ENCODE assay signal across 1 cellular context in the genomic region with DNA sequence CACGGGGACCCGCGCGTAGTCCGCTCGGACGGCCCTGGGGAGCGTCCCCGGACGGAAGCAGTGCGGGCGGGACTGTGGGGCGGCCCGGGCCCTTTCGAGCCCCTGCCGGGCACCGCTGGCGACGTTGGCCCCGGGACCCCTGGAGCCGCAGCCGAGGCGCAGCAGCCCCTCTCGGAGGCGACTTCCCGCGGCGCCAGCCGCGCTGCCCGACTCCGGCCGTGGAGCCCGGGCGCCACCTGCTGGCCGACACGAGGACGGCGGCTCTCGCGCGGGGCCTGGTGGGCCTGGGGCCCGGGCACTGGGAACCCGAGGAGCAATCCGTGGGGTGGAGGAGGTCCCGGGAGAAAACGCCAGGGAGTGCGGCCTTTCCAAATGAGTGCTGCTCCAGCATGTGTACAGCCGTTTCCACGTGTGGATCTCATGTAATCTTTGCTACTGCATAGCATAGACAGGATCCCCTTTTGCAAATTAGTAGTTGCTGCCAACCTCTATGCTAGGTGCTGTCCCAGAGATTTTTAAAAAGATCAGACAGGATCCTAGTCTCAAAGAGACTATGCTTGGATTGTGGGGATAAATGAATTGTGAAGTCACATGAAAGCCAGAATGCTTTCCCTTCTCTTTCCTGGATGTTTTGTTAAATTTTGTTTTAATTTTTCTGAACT.
TF ChIP-seq lines count a peak whose summit lies in the region.

No MANE protein-coding gene starts in this region.

TF ChIP-seq in HepG2, 621 proteins besides CTCF, POLR2A, EP300 and RAD21 (continued from another document):
- TF ChIP-seq, protein P1, sequence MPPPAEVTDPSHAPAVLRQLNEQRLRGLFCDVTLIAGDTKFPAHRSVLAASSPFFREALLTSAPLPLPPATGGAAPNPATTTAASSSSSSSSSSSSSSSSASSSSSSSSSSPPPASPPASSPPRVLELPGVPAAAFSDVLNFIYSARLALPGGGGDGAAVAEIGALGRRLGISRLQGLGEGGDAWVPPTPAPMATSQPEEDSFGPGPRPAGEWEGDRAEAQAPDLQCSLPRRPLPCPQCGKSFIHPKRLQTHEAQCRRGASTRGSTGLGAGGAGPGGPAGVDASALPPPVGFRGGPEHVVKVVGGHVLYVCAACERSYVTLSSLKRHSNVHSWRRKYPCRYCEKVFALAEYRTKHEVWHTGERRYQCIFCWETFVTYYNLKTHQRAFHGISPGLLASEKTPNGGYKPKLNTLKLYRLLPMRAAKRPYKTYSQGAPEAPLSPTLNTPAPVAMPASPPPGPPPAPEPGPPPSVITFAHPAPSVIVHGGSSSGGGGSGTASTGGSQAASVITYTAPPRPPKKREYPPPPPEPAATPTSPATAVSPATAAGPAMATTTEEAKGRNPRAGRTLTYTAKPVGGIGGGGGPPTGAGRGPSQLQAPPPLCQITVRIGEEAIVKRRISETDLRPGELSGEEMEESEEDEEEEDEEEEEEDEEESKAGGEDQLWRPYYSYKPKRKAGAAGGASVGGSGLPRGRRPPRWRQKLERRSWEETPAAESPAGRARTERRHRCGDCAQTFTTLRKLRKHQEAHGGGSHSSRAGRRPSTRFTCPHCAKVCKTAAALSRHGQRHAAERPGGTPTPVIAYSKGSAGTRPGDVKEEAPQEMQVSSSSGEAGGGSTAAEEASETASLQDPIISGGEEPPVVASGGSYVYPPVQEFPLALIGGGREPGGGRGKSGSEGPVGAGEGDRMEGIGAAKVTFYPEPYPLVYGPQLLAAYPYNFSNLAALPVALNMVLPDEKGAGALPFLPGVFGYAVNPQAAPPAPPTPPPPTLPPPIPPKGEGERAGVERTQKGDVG (CRISPR knock-in tag; IDR thresholded peaks at IDR 0.05; ENCODE audit: borderline replicate concordance) = no peak
- TF ChIP-seq REXO4 (CRISPR knock-in tag; IDR thresholded peaks at IDR 0.05; ENCODE audit: borderline replicate concordance) (no peak; the same call in 1 of the 2 replicates), ZNF546 (CRISPR knock-in tag; conservative IDR thresholded peaks at IDR 0.05) (no peak; the same call in 1 of the 2 replicates), ZNF24 (IDR thresholded peaks at IDR 0.05) (no peak), MBD4 (IDR thresholded peaks at IDR 0.05; ENCODE audit: borderline replicate concordance, low read length) (no peak), RAD51 (IDR thresholded peaks at IDR 0.05; ENCODE audit: borderline replicate concordance) (no peak), FLYWCH1 (CRISPR knock-in tag; IDR thresholded peaks at IDR 0.05) (no peak), ZSCAN9 (CRISPR knock-in tag; IDR thresholded peaks at IDR 0.05; ENCODE audit: borderline replicate concordance) (no peak), ZEB1 (IDR thresholded peaks at IDR 0.05; ENCODE audit: insufficient replicate concordance, low read depth) (no peak), AGO2 (optimal IDR thresholded peaks at IDR 0.05; ENCODE audit: low read depth, low read length) (no peak), ZNF451 (CRISPR knock-in tag; IDR thresholded peaks at IDR 0.05) (no peak), RBM22 (optimal IDR thresholded peaks at IDR 0.05; ENCODE audit: low read length) (no peak), SALL2 (CRISPR knock-in tag; IDR thresholded peaks at IDR 0.05) (0 out of 2 replicates have a peak, but pooled peaks have one; percentile 60), ZNF75D (CRISPR knock-in tag; IDR thresholded peaks at IDR 0.05; ENCODE audit: borderline replicate concordance) (no peak), PHF20 (CRISPR knock-in tag; IDR thresholded peaks at IDR 0.05) (0 out of 2 replicates have a peak, but pooled peaks have one; percentile 2), CBX1 (IDR thresholded peaks at IDR 0.05; ENCODE audit: low read depth) (no peak), TSC22D2 (CRISPR knock-in tag; IDR thresholded peaks at IDR 0.05; ENCODE audit: borderline replicate concordance) (peak; percentile 79; the same call in 1 of the 2 replicates), ZNF354B (CRISPR knock-in tag; IDR thresholded peaks at IDR 0.05) (no peak), ARNTL (CRISPR knock-in tag; IDR thresholded peaks at IDR 0.05) (0 out of 2 replicates have a peak, but pooled peaks have one; percentile 13), MTF1 (CRISPR knock-in tag; IDR thresholded peaks at IDR 0.05) (no peak), ZSCAN22 (CRISPR knock-in tag; IDR thresholded peaks at IDR 0.05) (no peak; the same call in 1 of the 2 replicates), ZNF550 (CRISPR knock-in tag; IDR thresholded peaks at IDR 0.05; ENCODE audit: borderline replicate concordance) (no peak), ZNF225 (CRISPR knock-in tag; IDR thresholded peaks at IDR 0.05) (no peak)
- TF ChIP-seq, protein P2, sequence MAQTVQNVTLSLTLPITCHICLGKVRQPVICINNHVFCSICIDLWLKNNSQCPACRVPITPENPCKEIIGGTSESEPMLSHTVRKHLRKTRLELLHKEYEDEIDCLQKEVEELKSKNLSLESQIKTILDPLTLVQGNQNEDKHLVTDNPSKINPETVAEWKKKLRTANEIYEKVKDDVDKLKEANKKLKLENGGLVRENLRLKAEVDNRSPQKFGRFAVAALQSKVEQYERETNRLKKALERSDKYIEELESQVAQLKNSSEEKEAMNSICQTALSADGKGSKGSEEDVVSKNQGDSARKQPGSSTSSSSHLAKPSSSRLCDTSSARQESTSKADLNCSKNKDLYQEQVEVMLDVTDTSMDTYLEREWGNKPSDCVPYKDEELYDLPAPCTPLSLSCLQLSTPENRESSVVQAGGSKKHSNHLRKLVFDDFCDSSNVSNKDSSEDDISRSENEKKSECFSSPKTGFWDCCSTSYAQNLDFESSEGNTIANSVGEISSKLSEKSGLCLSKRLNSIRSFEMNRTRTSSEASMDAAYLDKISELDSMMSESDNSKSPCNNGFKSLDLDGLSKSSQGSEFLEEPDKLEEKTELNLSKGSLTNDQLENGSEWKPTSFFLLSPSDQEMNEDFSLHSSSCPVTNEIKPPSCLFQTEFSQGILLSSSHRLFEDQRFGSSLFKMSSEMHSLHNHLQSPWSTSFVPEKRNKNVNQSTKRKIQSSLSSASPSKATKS (CRISPR knock-in tag; IDR thresholded peaks at IDR 0.05) = no peak
- TF ChIP-seq, protein P3, sequence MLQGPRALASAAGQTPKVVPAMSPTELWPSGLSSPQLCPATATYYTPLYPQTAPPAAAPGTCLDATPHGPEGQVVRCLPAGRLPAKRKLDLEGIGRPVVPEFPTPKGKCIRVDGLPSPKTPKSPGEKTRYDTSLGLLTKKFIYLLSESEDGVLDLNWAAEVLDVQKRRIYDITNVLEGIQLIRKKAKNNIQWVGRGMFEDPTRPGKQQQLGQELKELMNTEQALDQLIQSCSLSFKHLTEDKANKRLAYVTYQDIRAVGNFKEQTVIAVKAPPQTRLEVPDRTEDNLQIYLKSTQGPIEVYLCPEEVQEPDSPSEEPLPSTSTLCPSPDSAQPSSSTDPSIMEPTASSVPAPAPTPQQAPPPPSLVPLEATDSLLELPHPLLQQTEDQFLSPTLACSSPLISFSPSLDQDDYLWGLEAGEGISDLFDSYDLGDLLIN (CRISPR knock-in tag; IDR thresholded peaks at IDR 0.05; ENCODE audit: borderline replicate concordance) = no peak
- TF ChIP-seq, protein P4, sequence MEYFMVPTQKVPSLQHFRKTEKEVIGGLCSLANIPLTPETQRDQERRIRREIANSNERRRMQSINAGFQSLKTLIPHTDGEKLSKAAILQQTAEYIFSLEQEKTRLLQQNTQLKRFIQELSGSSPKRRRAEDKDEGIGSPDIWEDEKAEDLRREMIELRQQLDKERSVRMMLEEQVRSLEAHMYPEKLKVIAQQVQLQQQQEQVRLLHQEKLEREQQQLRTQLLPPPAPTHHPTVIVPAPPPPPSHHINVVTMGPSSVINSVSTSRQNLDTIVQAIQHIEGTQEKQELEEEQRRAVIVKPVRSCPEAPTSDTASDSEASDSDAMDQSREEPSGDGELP (IDR thresholded peaks at IDR 0.05; ENCODE audit: borderline replicate concordance, low read depth) = no peak
- TF ChIP-seq, protein P5, sequence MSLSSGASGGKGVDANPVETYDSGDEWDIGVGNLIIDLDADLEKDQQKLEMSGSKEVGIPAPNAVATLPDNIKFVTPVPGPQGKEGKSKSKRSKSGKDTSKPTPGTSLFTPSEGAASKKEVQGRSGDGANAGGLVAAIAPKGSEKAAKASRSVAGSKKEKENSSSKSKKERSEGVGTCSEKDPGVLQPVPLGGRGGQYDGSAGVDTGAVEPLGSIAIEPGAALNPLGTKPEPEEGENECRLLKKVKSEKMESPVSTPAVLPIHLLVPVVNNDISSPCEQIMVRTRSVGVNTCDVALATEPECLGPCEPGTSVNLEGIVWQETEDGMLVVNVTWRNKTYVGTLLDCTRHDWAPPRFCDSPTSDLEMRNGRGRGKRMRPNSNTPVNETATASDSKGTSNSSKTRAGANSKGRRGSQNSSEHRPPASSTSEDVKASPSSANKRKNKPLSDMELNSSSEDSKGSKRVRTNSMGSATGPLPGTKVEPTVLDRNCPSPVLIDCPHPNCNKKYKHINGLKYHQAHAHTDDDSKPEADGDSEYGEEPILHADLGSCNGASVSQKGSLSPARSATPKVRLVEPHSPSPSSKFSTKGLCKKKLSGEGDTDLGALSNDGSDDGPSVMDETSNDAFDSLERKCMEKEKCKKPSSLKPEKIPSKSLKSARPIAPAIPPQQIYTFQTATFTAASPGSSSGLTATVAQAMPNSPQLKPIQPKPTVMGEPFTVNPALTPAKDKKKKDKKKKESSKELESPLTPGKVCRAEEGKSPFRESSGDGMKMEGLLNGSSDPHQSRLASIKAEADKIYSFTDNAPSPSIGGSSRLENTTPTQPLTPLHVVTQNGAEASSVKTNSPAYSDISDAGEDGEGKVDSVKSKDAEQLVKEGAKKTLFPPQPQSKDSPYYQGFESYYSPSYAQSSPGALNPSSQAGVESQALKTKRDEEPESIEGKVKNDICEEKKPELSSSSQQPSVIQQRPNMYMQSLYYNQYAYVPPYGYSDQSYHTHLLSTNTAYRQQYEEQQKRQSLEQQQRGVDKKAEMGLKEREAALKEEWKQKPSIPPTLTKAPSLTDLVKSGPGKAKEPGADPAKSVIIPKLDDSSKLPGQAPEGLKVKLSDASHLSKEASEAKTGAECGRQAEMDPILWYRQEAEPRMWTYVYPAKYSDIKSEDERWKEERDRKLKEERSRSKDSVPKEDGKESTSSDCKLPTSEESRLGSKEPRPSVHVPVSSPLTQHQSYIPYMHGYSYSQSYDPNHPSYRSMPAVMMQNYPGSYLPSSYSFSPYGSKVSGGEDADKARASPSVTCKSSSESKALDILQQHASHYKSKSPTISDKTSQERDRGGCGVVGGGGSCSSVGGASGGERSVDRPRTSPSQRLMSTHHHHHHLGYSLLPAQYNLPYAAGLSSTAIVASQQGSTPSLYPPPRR (CRISPR knock-in tag; IDR thresholded peaks at IDR 0.05; ENCODE audit: borderline replicate concordance) = peak; percentile 14; the same call in 1 of the 2 replicates
- TF ChIP-seq, protein P6, sequence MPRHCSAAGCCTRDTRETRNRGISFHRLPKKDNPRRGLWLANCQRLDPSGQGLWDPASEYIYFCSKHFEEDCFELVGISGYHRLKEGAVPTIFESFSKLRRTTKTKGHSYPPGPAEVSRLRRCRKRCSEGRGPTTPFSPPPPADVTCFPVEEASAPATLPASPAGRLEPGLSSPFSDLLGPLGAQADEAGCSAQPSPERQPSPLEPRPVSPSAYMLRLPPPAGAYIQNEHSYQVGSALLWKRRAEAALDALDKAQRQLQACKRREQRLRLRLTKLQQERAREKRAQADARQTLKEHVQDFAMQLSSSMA (CRISPR knock-in tag; IDR thresholded peaks at IDR 0.05) = peak; percentile 90
- TF ChIP-seq, protein P7, sequence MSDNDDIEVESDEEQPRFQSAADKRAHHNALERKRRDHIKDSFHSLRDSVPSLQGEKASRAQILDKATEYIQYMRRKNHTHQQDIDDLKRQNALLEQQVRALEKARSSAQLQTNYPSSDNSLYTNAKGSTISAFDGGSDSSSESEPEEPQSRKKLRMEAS (IDR thresholded peaks at IDR 0.05) = peak; percentile 74
- TF ChIP-seq, protein P8, sequence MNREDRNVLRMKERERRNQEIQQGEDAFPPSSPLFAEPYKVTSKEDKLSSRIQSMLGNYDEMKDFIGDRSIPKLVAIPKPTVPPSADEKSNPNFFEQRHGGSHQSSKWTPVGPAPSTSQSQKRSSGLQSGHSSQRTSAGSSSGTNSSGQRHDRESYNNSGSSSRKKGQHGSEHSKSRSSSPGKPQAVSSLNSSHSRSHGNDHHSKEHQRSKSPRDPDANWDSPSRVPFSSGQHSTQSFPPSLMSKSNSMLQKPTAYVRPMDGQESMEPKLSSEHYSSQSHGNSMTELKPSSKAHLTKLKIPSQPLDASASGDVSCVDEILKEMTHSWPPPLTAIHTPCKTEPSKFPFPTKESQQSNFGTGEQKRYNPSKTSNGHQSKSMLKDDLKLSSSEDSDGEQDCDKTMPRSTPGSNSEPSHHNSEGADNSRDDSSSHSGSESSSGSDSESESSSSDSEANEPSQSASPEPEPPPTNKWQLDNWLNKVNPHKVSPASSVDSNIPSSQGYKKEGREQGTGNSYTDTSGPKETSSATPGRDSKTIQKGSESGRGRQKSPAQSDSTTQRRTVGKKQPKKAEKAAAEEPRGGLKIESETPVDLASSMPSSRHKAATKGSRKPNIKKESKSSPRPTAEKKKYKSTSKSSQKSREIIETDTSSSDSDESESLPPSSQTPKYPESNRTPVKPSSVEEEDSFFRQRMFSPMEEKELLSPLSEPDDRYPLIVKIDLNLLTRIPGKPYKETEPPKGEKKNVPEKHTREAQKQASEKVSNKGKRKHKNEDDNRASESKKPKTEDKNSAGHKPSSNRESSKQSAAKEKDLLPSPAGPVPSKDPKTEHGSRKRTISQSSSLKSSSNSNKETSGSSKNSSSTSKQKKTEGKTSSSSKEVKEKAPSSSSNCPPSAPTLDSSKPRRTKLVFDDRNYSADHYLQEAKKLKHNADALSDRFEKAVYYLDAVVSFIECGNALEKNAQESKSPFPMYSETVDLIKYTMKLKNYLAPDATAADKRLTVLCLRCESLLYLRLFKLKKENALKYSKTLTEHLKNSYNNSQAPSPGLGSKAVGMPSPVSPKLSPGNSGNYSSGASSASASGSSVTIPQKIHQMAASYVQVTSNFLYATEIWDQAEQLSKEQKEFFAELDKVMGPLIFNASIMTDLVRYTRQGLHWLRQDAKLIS (CRISPR knock-in tag; IDR thresholded peaks at IDR 0.05) = no peak
- TF ChIP-seq, protein P9, sequence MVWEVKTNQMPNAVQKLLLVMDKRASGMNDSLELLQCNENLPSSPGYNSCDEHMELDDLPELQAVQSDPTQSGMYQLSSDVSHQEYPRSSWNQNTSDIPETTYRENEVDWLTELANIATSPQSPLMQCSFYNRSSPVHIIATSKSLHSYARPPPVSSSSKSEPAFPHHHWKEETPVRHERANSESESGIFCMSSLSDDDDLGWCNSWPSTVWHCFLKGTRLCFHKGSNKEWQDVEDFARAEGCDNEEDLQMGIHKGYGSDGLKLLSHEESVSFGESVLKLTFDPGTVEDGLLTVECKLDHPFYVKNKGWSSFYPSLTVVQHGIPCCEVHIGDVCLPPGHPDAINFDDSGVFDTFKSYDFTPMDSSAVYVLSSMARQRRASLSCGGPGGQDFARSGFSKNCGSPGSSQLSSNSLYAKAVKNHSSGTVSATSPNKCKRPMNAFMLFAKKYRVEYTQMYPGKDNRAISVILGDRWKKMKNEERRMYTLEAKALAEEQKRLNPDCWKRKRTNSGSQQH (CRISPR knock-in tag; IDR thresholded peaks at IDR 0.05; ENCODE audit: low read depth) = peak; percentile 77; the same call in 1 of the 2 replicates
- TF ChIP-seq, protein P10, sequence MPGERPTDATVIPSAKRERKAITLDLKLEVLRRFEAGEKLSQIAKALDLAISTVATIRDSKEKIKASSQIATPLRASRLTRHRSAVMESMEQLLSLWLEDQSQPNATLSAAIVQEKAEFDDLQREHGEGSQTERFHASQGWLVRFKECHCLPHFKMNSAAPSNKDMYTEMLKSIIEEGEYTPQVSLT (CRISPR knock-in tag; IDR thresholded peaks at IDR 0.05; ENCODE audit: borderline replicate concordance, low read depth) = no peak
TF ChIP-seq in HepG2: peak in this region for 115.
